Comparison of ENCODE assay signal across 17 cellular contexts in the genomic region with DNA sequence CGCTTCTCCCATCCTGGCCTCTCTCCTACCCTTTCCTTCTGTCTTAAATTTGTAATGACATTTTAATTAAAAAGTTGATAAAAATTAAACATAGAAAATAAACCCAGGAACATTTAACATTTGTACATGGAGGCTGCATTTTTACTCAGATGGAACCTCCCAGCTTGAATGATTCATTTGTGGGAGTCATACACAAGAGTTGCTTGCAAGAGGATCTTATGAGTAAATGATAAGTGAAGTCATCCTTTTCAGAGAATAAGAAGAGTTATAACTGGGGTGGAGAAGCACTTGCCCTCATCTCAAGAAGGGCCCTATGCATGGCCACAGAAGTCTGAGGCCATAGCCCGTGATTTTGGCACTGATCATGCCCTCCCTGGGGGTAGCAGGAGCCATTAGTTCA.
DNase-seq lines count a peak whose midpoint lies in the region; ATAC-seq and TF ChIP-seq lines count a peak whose summit lies in the region.
"Had no signal": no experiment of that assay in that cellular context is flagged by ENCODE, and none has a peak within 500 bp of the region (broad histone marks: within the 10 kb centered on the region; RNA-seq: fewer than 3 reads in every experiment).

No MANE protein-coding gene starts in this region.

- H3K4me3 Mint-ChIP-seq in nephron progenitor cell, result no peak overlapping the region
- H3K4me3 Mint-ChIP-seq: activated naive CD8-positive, alpha-beta T cell treated with anti-CD3 and anti-CD28 coated beads, Interleukin-2, amount 10 ng/mL, durations not matched to agents 7 days and 5 days; neural crest cell; stimulated activated naive CD8-positive, alpha-beta T cell treated with anti-CD3 and anti-CD28 coated beads, Interleukin-15, Interleukin-2, amounts not matched to agents 100 ng/mL and 50 ng/mL, for 24 hours had no signal

- no peak for ATAC-seq in GM21360 (IDR thresholded peaks at IDR 0.05; ENCODE audit: unreplicated experiment)

- peaks cover 3% of the 10 kb centered on the region for H3K27me3 Mint-ChIP-seq in nephron progenitor cell (ENCODE audit: low read depth, poor library complexity)
- H3K27me3 Mint-ChIP-seq: activated naive CD8-positive, alpha-beta T cell treated with anti-CD3 and anti-CD28 coated beads, Interleukin-2, amount 10 ng/mL, durations not matched to agents 7 days and 5 days had no signal

- H3K4me1 Mint-ChIP-seq in nephron progenitor cell, result no peaks in the 10 kb centered on the region
- H3K4me1 Mint-ChIP-seq: neural crest cell had no signal

- DNase-seq in AG08396 (ENCODE audit: low spot score) (peak; percentile 22), LHCN-M2 (ENCODE audit: low read depth) (peak; percentile 83), choroid plexus epithelial cell (ENCODE audit: low read depth) (peak; percentile 72), myocyte (ENCODE audit: low read depth) (peak; percentile 34), nephron progenitor cell (no peak), COLO668 (lab: John Stamatoyannopoulos, UW; ENCODE audit: unreplicated experiment) (no peak)
- DNase-seq in stimulated activated CD4-positive, alpha-beta T cell treated with anti-CD3 and anti-CD28 coated beads, Interleukin-12 subunit alpha, Interleukin-12 subunit beta, amount 100 ng/mL, for 4 hours, result no peak
- DNase-seq: activated CD4-positive, alpha-beta T cell treated with anti-CD3 and anti-CD28 coated beads for 4 hours; activated naive CD8-positive, alpha-beta T cell treated with anti-CD3 and anti-CD28 coated beads, Interleukin-2, amount 10 ng/mL, durations not matched to agents 7 days and 5 days; DMS79; Karpas-422; NCI-H1694; NCI-H524 treated with DMSO at 0.1 percent for 48 hours had no signal

- no peaks in the 10 kb centered on the region for H3K36me3 Mint-ChIP-seq in nephron progenitor cell (ENCODE audit: low read depth)
- H3K36me3 Mint-ChIP-seq: activated naive CD8-positive, alpha-beta T cell treated with anti-CD3 and anti-CD28 coated beads, Interleukin-2, amount 10 ng/mL, durations not matched to agents 7 days and 5 days had no signal

- H3K27ac Mint-ChIP-seq in nephron progenitor cell, result no peak overlapping the region
- H3K27ac Mint-ChIP-seq: activated naive CD8-positive, alpha-beta T cell treated with anti-CD3 and anti-CD28 coated beads, Interleukin-2, amount 10 ng/mL, durations not matched to agents 7 days and 5 days; stimulated activated naive CD8-positive, alpha-beta T cell treated with anti-CD3 and anti-CD28 coated beads, Interleukin-15, Interleukin-2, amounts not matched to agents 100 ng/mL and 50 ng/mL, for 24 hours had no signal

- no peak overlapping the region for H3K4me3 ChIP-seq in choroid plexus epithelial cell (ENCODE audit: low read depth, low read length)
- H3K4me3 ChIP-seq: BLaER1 treated with 17β-estradiol and CSF1 and Interleukin-3, amounts not matched to agents 10 nM and 100 nM had no signal

- peaks cover 10% of the 10 kb centered on the region for H3K9me3 Mint-ChIP-seq in nephron progenitor cell

- TF ChIP-seq CTCF in choroid plexus epithelial cell (conservative IDR thresholded peaks at IDR 0.05; ENCODE audit: low read depth, low read length) (no peak), nephron progenitor cell (IDR thresholded peaks at IDR 0.05) (no peak)

Comparison
In these comparisons a context has a peak if more than half of its experiments do, and no peak if none do; other contexts are left out.
1. DNase-seq: peak in AG08396 (single experiment), LHCN-M2 (single experiment), choroid plexus epithelial cell (single experiment) and myocyte (single experiment); none in nephron progenitor cell (single experiment), stimulated activated CD4-positive, alpha-beta T cell treated with anti-CD3 and anti-CD28 coated beads, Interleukin-12 subunit alpha, Interleukin-12 subunit beta, amount 100 ng/mL, for 4 hours (single experiment) and COLO668 (single experiment).